In the genomic region with DNA sequence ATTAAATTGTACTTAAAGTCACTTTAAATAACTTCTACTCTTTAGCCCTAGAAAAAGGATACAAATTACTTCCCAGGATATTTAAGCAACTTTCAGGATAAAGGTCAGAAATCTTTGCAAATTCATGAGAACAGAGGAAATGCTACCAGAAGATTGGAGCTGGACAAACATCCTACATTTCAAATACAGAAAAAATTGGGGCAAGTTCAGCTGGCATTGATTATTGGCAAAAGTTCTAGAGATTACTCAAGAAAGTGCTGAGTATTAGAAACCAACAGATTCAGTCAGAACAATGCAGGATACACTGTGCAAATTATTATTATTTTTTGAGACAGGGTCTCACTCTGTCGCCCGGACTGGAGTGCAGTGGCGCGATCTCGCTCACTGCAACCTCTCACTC, we compare ENCODE assay signal across 23 cellular contexts. TPM values are rescaled to one million over a fixed set of nuclear protein-coding genes. Genes with fewer than 3 reads are reported as not detected.
A peak's percentile ranks its signal among the peaks of the same experiment; 100 is the strongest.
DNase-seq lines count a peak whose midpoint lies in the region; ATAC-seq and TF ChIP-seq lines count a peak whose summit lies in the region.
"Had no signal": no experiment of that assay in that cellular context is flagged by ENCODE, and none has a peak within 500 bp of the region (broad histone marks: within the 10 kb centered on the region; RNA-seq: fewer than 3 reads in every experiment).

No MANE protein-coding gene starts in this region.

- peaks cover 6% of the 10 kb centered on the region for H3K36me3 ChIP-seq in OCI-LY3 (replicated peaks; ENCODE audit: low read depth, low read length)
- no peaks in the 10 kb centered on the region for H3K36me3 ChIP-seq in psoas muscle (ENCODE audit: insufficient read depth in 1 of 2, low read depth in 1 of 2)
- H3K36me3 ChIP-seq: BLaER1 treated with 17β-estradiol and CSF1 and Interleukin-3, amounts not matched to agents 10 nM and 100 nM had no signal

- H3K27me3 ChIP-seq in OCI-LY3 (ENCODE audit: low read depth, low read length): no peaks in the 10 kb centered on the region
- no peaks in the 10 kb centered on the region for H3K27me3 ChIP-seq in psoas muscle (ENCODE audit: insufficient read depth in 3 of 3, low read length in 2 of 3)

- H3K9me3 ChIP-seq in OCI-LY3 (ENCODE audit: insufficient read depth, low read length) (no peaks in the 10 kb centered on the region), psoas muscle (no peaks in the 10 kb centered on the region)
- H3K9me3 ChIP-seq: BLaER1 treated with 17β-estradiol and CSF1 and Interleukin-3, amounts not matched to agents 10 nM and 100 nM had no signal

- no peaks in the 10 kb centered on the region for H3K9me3 Mint-ChIP-seq in endothelial cell (ENCODE audit: unreplicated experiment)
- no peaks in the 10 kb centered on the region for H3K9me3 Mint-ChIP-seq in glutamatergic neuron (ENCODE audit: unreplicated experiment)

- ATAC-seq in sciatic nerve (peak; percentile 34), psoas muscle (no peak)

- 86 to 93% (median 92%) methylated on average over 5 of the region's 5 CpGs for WGBS in psoas muscle, 3 donors

- H3K79me2 ChIP-seq in OCI-LY3 (ENCODE audit: low read length): peaks cover 6% of the 10 kb centered on the region; the same call in 1 of the 2 replicates

- DNase-seq in endothelial cell (ENCODE audit: low spot score): no peak
- no peak for DNase-seq in glutamatergic neuron
- no peak for DNase-seq in sciatic nerve (ENCODE audit: low spot score)
- DNase-seq in psoas muscle: no peak
- no peak for DNase-seq in NCI-H146 treated with DMSO at 0.1 percent for 48 hours (lab: John Stamatoyannopoulos, UW; ENCODE audit: unreplicated experiment)
- no peak for DNase-seq in NCI-H510A (lab: John Stamatoyannopoulos, UW)
- no peak for DNase-seq in nucleus accumbens (lab: John Stamatoyannopoulos, UW)
- DNase-seq: AML-193; CD4-positive, alpha-beta T cell; COR-L47; DMS53; KBM-7; MV-4-11; NCI-H1105 treated with DMSO at 0.1 percent for 48 hours; NCI-H146; NCI-H2029; NCI-H446 treated with DMSO at 0.1 percent for 48 hours; NCI-H526 treated with DMSO at 0.1 percent for 48 hours; RPMI8226; SHP77 had no signal

- H4K20me1 ChIP-seq in OCI-LY3 (ENCODE audit: insufficient read depth, low read length): no peaks in the 10 kb centered on the region

- H3K4me1 Mint-ChIP-seq in endothelial cell (ENCODE audit: unreplicated experiment): peaks cover 32% of the 10 kb centered on the region
- peaks cover 21% of the 10 kb centered on the region for H3K4me1 Mint-ChIP-seq in glutamatergic neuron (ENCODE audit: low read depth, unreplicated experiment)

- H3K4me3 Mint-ChIP-seq in endothelial cell (ENCODE audit: unreplicated experiment): peak overlapping the region; percentile 4
- H3K4me3 Mint-ChIP-seq in glutamatergic neuron (ENCODE audit: unreplicated experiment): peak overlapping the region; percentile 32
- H3K4me3 Mint-ChIP-seq: CD4-positive, alpha-beta T cell had no signal

- no peak overlapping the region for H3K27ac Mint-ChIP-seq in endothelial cell (ENCODE audit: unreplicated experiment)
- H3K27ac Mint-ChIP-seq in glutamatergic neuron (ENCODE audit: unreplicated experiment): no peak overlapping the region
- H3K27ac Mint-ChIP-seq: CD4-positive, alpha-beta T cell had no signal

- TF ChIP-seq CTCF in OCI-LY3 (IDR thresholded peaks at IDR 0.05; ENCODE audit: low read depth, low read length) (no peak), endothelial cell (IDR thresholded peaks at IDR 0.05; ENCODE audit: unreplicated experiment) (no peak), glutamatergic neuron (IDR thresholded peaks at IDR 0.05; ENCODE audit: partially characterized antibody, unreplicated experiment) (no peak), psoas muscle (IDR thresholded peaks at IDR 0.05) (no peak)

- H3K4me1 ChIP-seq in OCI-LY3 (ENCODE audit: low read length) (peaks cover 47% of the 10 kb centered on the region), psoas muscle (peaks cover 10% of the 10 kb centered on the region)

- H3K36me3 Mint-ChIP-seq in endothelial cell (ENCODE audit: low read depth, unreplicated experiment): peaks cover 12% of the 10 kb centered on the region
- no peaks in the 10 kb centered on the region for H3K36me3 Mint-ChIP-seq in glutamatergic neuron (ENCODE audit: unreplicated experiment)

- H2AFZ ChIP-seq in OCI-LY3 (ENCODE audit: low read depth, low read length): no peak overlapping the region

- H3K9ac ChIP-seq in OCI-LY3 (ENCODE audit: low read length): 0 out of 2 replicates have a peak overlapping the region, but pooled peaks have one; percentile 6
- H3K9ac ChIP-seq: BLaER1 treated with 17β-estradiol and CSF1 and Interleukin-3, amounts not matched to agents 10 nM and 100 nM had no signal

- H3K27ac ChIP-seq in OCI-LY3 (ENCODE audit: low read length) (no peak overlapping the region), psoas muscle (no peak overlapping the region)
- H3K27ac ChIP-seq: BLaER1 treated with 17β-estradiol and CSF1 and Interleukin-3, amounts not matched to agents 10 nM and 100 nM had no signal

- intact Hi-C loops in sciatic nerve (cut with DNase I) (loop anchor here (10.0 kb wide), 1 partner anchor 166 kb away; no protein-coding TSS in a partner anchor), psoas muscle (cut with DNase I) (loop anchor here in 1 of 2 donors (10.0 kb wide), 1 partner anchor 96 kb away; no protein-coding TSS in a partner anchor)

- H3K27me3 Mint-ChIP-seq in endothelial cell (ENCODE audit: unreplicated experiment): peaks cover 3% of the 10 kb centered on the region
- H3K27me3 Mint-ChIP-seq in glutamatergic neuron (ENCODE audit: unreplicated experiment): no peaks in the 10 kb centered on the region
- H3K27me3 Mint-ChIP-seq: CD4-positive, alpha-beta T cell had no signal

- H3K4me2 ChIP-seq in OCI-LY3 (ENCODE audit: low read length): peak overlapping the region; percentile 57; the same call in 1 of the 2 replicates
- H3K4me2 ChIP-seq: BLaER1 treated with 17β-estradiol and CSF1 and Interleukin-3, amounts not matched to agents 10 nM and 100 nM had no signal

- H3K4me3 ChIP-seq in OCI-LY3 (ENCODE audit: low read length): no peak overlapping the region
- no peak overlapping the region for H3K4me3 ChIP-seq in psoas muscle
- H3K4me3 ChIP-seq: BLaER1 treated with 17β-estradiol and CSF1 and Interleukin-3, amounts not matched to agents 10 nM and 100 nM had no signal

RNA-seq across cellular contexts. Expression of a gene that starts 6.0 kb away (rescaled TPM):
- 72.7 TPM for total RNA-seq in endothelial cell (ENCODE audit: unreplicated experiment)
- total RNA-seq in glutamatergic neuron (ENCODE audit: unreplicated experiment): 102 TPM
- total RNA-seq in sciatic nerve: 10.3 TPM
- total RNA-seq in psoas muscle: 10 to 100 TPM in 3 of 4 donors, 1 to 10 TPM in 1; 8.7 to 13.7 (median 13.2) TPM
- 1 to 10 TPM; 4.6 to 7.8 (median 5.1) TPM for polyA plus RNA-seq in psoas muscle
- polyA plus RNA-seq: AG04450 had no signal
